12 cellular contexts compared by ENCODE assay signal in the genomic region with DNA sequence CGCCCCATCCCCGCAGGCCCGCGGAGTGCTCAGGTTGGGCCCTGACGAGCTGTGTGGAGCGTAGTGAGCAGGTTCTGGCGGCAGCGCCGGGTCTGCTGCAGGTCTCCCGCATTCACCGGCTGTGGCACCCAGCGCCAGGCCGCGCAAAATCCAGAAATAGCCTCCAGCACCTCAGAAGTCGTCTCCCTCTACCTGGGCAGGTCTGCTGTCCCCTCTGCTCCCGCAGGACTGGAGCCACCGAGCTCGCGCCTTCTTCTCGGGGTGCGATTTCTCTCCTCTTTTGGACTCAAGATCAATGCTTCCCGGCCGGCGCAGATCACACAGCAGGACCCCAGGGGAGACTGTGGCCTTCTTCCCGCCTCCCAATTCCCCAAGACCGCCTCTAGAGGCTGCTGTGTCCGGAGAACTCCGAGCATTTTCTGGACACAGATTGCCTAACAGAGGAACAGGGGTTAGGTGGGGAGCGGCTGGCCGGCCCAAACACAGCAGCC. TPM values are rescaled to one million over a fixed set of nuclear protein-coding genes. Genes with fewer than 3 reads are reported as not detected.
DNase-seq lines count a peak whose midpoint lies in the region; ATAC-seq and TF ChIP-seq lines count a peak whose summit lies in the region.
"Had no signal": no experiment of that assay in that cellular context is flagged by ENCODE, and none has a peak within 500 bp of the region (broad histone marks: within the 10 kb centered on the region; RNA-seq: fewer than 3 reads in every experiment).

No MANE protein-coding gene starts in this region.

- H3K27me3 Mint-ChIP-seq in WTC11 (ENCODE audit: low read depth): peaks cover 100% of the 10 kb centered on the region

- POLR2A ChIA-PET in WTC11 (lab: Charles Lee): interaction anchor here (1.1 kb wide), 1 partner anchor 77 kb away, joined by 3 read pairs; no protein-coding TSS in a partner anchor

- H3K4me1 ChIP-seq in right cardiac atrium (ENCODE audit: control insufficient read depth, insufficient read depth, low read length): no peaks in the 10 kb centered on the region

- H3K36me3 Mint-ChIP-seq in WTC11: no peaks in the 10 kb centered on the region
- H3K36me3 Mint-ChIP-seq: activated naive CD4-positive, alpha-beta T cell treated with anti-CD3 and anti-CD28 coated beads, Interleukin-2, amount 10 ng/mL, durations not matched to agents 7 days and 5 days had no signal

- H3K4me1 Mint-ChIP-seq in WTC11: peaks cover 38% of the 10 kb centered on the region

- DNase-seq in right cardiac atrium (no peak), Right ventricle myocardium superior (no peak), WTC11 (ENCODE audit: low spot score) (peak; percentile 66), kidney epithelial cell (ENCODE audit: low read depth) (no peak), NCI-H2227 (lab: John Stamatoyannopoulos, UW; ENCODE audit: unreplicated experiment) (no peak), foreskin melanocyte (no peak), NCI-H526 (lab: John Stamatoyannopoulos, UW) (no peak)
- DNase-seq in activated T-cell treated with anti-CD3 and anti-CD28 coated beads, Interleukin-2, amount 50 U/mL, for 48 hours: no peak
- DNase-seq: activated naive CD4-positive, alpha-beta T cell treated with anti-CD3 and anti-CD28 coated beads, Interleukin-2, amount 10 ng/mL, durations not matched to agents 7 days and 5 days; erythroblast; PC-3 had no signal

- no peaks in the 10 kb centered on the region for H3K27me3 ChIP-seq in right cardiac atrium (ENCODE audit: control insufficient read depth, insufficient read depth)
- peaks cover 95% of the 10 kb centered on the region for H3K27me3 ChIP-seq in kidney epithelial cell (ENCODE audit: control insufficient read depth, insufficient read depth, low read length)

- intact Hi-C loops in right cardiac atrium (cut with DNase I) (no loop called here), Right ventricle myocardium superior (cut with DNase I) (no loop called here)

- no peak overlapping the region for H3K27ac Mint-ChIP-seq in WTC11
- H3K27ac Mint-ChIP-seq: activated naive CD4-positive, alpha-beta T cell treated with anti-CD3 and anti-CD28 coated beads, Interleukin-2, amount 10 ng/mL, durations not matched to agents 7 days and 5 days had no signal

- no peaks in the 10 kb centered on the region for H3K9me3 ChIP-seq in right cardiac atrium (ENCODE audit: control insufficient read depth, low read length)

- H3K27ac ChIP-seq in right cardiac atrium (ENCODE audit: low read length): no peak overlapping the region

- no peaks in the 10 kb centered on the region for H3K9me3 Mint-ChIP-seq in WTC11
- H3K9me3 Mint-ChIP-seq: activated naive CD4-positive, alpha-beta T cell treated with anti-CD3 and anti-CD28 coated beads, Interleukin-2, amount 10 ng/mL, durations not matched to agents 7 days and 5 days had no signal

- CTCF ChIA-PET in WTC11 (lab: Charles Lee): interaction anchor here (0.7 to 11.8 kb wide), 19 partner anchors 7 to 261 kb away, joined by 3 to 509 read pairs (median 6); a partner anchor contains a TSS

- H3K4me3 ChIP-seq in right cardiac atrium (ENCODE audit: low read length) (peak overlapping the region; percentile 18), kidney epithelial cell (ENCODE audit: low read depth, low read length) (no peak overlapping the region)

- H3K4me3 Mint-ChIP-seq in WTC11: peak overlapping the region; percentile 58
- H3K4me3 Mint-ChIP-seq: activated naive CD4-positive, alpha-beta T cell treated with anti-CD3 and anti-CD28 coated beads, Interleukin-2, amount 10 ng/mL, durations not matched to agents 7 days and 5 days had no signal

- no peaks in the 10 kb centered on the region for H3K36me3 ChIP-seq in kidney epithelial cell (ENCODE audit: control insufficient read depth, insufficient read depth, low read length)

- WGBS in right cardiac atrium: 9% methylated on average over 30 of the region's 30 CpGs

- TF ChIP-seq CTCF in WTC11 (IDR thresholded peaks at IDR 0.05) (peak; percentile 11; the same call in 1 of the 2 replicates), kidney epithelial cell (IDR thresholded peaks at IDR 0.05; ENCODE audit: insufficient read depth, low read length, poor library complexity, severe bottlenecking) (peak; percentile 32)

- ATAC-seq in right cardiac atrium (no peak), Right ventricle myocardium superior (ENCODE audit: poor library complexity) (no peak), WTC11 (peak; percentile 53)
- ATAC-seq: PC-3 had no signal

TF ChIP-seq in WTC11, 78 proteins besides CTCF, POLR2A, EP300 and RAD21:
- TF ChIP-seq ZNF232 (CRISPR knock-in tag; IDR thresholded peaks at IDR 0.05): no peak
- TF ChIP-seq, protein P1, sequence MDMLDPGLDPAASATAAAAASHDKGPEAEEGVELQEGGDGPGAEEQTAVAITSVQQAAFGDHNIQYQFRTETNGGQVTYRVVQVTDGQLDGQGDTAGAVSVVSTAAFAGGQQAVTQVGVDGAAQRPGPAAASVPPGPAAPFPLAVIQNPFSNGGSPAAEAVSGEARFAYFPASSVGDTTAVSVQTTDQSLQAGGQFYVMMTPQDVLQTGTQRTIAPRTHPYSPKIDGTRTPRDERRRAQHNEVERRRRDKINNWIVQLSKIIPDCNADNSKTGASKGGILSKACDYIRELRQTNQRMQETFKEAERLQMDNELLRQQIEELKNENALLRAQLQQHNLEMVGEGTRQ (CRISPR knock-in tag; IDR thresholded peaks at IDR 0.05): no peak
- TF ChIP-seq, protein P2, sequence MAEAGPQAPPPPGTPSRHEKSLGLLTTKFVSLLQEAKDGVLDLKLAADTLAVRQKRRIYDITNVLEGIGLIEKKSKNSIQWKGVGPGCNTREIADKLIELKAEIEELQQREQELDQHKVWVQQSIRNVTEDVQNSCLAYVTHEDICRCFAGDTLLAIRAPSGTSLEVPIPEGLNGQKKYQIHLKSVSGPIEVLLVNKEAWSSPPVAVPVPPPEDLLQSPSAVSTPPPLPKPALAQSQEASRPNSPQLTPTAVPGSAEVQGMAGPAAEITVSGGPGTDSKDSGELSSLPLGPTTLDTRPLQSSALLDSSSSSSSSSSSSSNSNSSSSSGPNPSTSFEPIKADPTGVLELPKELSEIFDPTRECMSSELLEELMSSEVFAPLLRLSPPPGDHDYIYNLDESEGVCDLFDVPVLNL (CRISPR knock-in tag; IDR thresholded peaks at IDR 0.05; ENCODE audit: borderline replicate concordance, low read depth): no peak
- TF ChIP-seq, protein P3, sequence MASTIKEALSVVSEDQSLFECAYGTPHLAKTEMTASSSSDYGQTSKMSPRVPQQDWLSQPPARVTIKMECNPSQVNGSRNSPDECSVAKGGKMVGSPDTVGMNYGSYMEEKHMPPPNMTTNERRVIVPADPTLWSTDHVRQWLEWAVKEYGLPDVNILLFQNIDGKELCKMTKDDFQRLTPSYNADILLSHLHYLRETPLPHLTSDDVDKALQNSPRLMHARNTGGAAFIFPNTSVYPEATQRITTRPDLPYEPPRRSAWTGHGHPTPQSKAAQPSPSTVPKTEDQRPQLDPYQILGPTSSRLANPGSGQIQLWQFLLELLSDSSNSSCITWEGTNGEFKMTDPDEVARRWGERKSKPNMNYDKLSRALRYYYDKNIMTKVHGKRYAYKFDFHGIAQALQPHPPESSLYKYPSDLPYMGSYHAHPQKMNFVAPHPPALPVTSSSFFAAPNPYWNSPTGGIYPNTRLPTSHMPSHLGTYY (CRISPR knock-in tag; IDR thresholded peaks at IDR 0.05): no peak
- TF ChIP-seq, protein P4, sequence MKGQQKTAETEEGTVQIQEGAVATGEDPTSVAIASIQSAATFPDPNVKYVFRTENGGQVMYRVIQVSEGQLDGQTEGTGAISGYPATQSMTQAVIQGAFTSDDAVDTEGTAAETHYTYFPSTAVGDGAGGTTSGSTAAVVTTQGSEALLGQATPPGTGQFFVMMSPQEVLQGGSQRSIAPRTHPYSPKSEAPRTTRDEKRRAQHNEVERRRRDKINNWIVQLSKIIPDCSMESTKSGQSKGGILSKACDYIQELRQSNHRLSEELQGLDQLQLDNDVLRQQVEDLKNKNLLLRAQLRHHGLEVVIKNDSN (CRISPR knock-in tag; IDR thresholded peaks at IDR 0.05): no peak

RNA-seq across cellular contexts. Expression of a gene that starts 8.4 kb away (rescaled TPM):
- total RNA-seq in right cardiac atrium: 1 to 10 TPM in 3 of 4 donors, under 1 TPM in 1; 0.09 to 1.2 (median 1.0) TPM
- polyA plus RNA-seq in right cardiac atrium: 0.52 TPM
- not detected for total RNA-seq in Right ventricle myocardium superior
- 2.1 to 4.6 TPM (median 2.3 TPM) in 3 replicates for total RNA-seq in WTC11 (2021)
- not detected in 2 replicates for total RNA-seq in kidney epithelial cell
- total RNA-seq: PC-3, renal cortical epithelial cell had no signal
